ENCODE assay signal across 14 cellular contexts in genomic region chr10:43188702-43189101, GRCh38. TPM values are rescaled to one million over a fixed set of nuclear protein-coding genes. Genes with fewer than 3 reads are reported as not detected.
A peak's percentile ranks its signal among the peaks of the same experiment; 100 is the strongest.
DNase-seq lines count a peak whose midpoint lies in the region; TF ChIP-seq lines count a peak whose summit lies in the region.
"Had no signal": no experiment of that assay in that cellular context is flagged by ENCODE, and none has a peak within 500 bp of the region (broad histone marks: within the 10 kb centered on the region; RNA-seq: fewer than 3 reads in every experiment).

No MANE protein-coding gene starts in this region.

- no peaks in the 10 kb centered on the region for H4K20me1 ChIP-seq in hepatocyte (ENCODE audit: insufficient read depth, poor library complexity, severe bottlenecking)

- DNase-seq in AG04449 (ENCODE audit: low read depth, low spot score) (peak; percentile 17), AG10803 (ENCODE audit: low read depth) (peak; percentile 93), cardiac fibroblast (ENCODE audit: low read depth in 2 of 2) (peak; percentile 44 to 70), fibroblast of villous mesenchyme (ENCODE audit: low read depth) (peak; percentile 44), hepatocyte (ENCODE audit: low spot score) (no peak), SKM-1 (lab: John Stamatoyannopoulos, UW; ENCODE audit: unreplicated experiment) (no peak), occipital lobe (lab: John Stamatoyannopoulos, UW) (no peak)
- DNase-seq: C1 segment of cervical spinal cord, DMS53, NCI-H1092, NCI-H2227 treated with DMSO at 0.1 percent for 48 hours, NCI-H526 treated with DMSO at 0.1 percent for 48 hours had no signal

- H3K36me3 ChIP-seq in hepatocyte (replicated peaks; ENCODE audit: insufficient read depth, low read depth) = no peaks in the 10 kb centered on the region
- H3K36me3 ChIP-seq: SJSA1 had no signal

- H3K4me3 ChIP-seq in AG04449 (ENCODE audit: low read depth, low read length) = no peak overlapping the region
- no peak overlapping the region for H3K4me3 ChIP-seq in AG10803 (ENCODE audit: low read length)
- H3K4me3 ChIP-seq in cardiac fibroblast (replicated peaks in 1 of 2; ENCODE audit: low read depth in 2 of 2, low read length in 2 of 2) = no peak overlapping the region
- no peak overlapping the region for H3K4me3 ChIP-seq in fibroblast of villous mesenchyme (ENCODE audit: low read depth, low read length)
- no peak overlapping the region for H3K4me3 ChIP-seq in hepatocyte
- H3K4me3 ChIP-seq: SJSA1 had no signal

- no peak for TF ChIP-seq CTCF in AG04449 (IDR thresholded peaks at IDR 0.05; ENCODE audit: insufficient read depth, low read length, missing control alignments)
- TF ChIP-seq CTCF in AG10803 (conservative IDR thresholded peaks at IDR 0.05; ENCODE audit: low read length) = no peak
- TF ChIP-seq CTCF in cardiac fibroblast (IDR thresholded peaks at IDR 0.05; ENCODE audit: low read depth, low read length) = no peak
- no peak for TF ChIP-seq CTCF in fibroblast of villous mesenchyme (IDR thresholded peaks at IDR 0.05; ENCODE audit: insufficient read depth, low read depth, low read length)
- TF ChIP-seq CTCF in hepatocyte (IDR thresholded peaks at IDR 0.05; ENCODE audit: poor library complexity) = no peak

- H3K27me3 ChIP-seq in hepatocyte = no peaks in the 10 kb centered on the region
- H3K27me3 ChIP-seq: SJSA1 had no signal

- WGBS in hepatocyte (ENCODE audit: low lambda C conversion rate, missing lambda C conversion rate) = 93% methylated on average over 1 of the region's 1 CpG

- CTCF ChIA-PET in AG04449 (lab: Yijun Ruan, JAX) = interaction anchor here (1.1 to 7.3 kb wide), 2 partner anchors 15 to 50 kb away, joined by 3 to 83 read pairs; no protein-coding TSS in a partner anchor

- no peaks in the 10 kb centered on the region for H3K4me1 ChIP-seq in hepatocyte (ENCODE audit: insufficient read depth)
- H3K4me1 ChIP-seq: SJSA1 had no signal

- no peak overlapping the region for H2AFZ ChIP-seq in hepatocyte

- no peaks in the 10 kb centered on the region for H3K9me3 ChIP-seq in hepatocyte (ENCODE audit: low read depth)
- H3K9me3 ChIP-seq: SJSA1 had no signal

- H3K4me2 ChIP-seq in hepatocyte = no peak overlapping the region

- H3K9me2 ChIP-seq in hepatocyte (replicated peaks; ENCODE audit: insufficient read depth) = no peaks in the 10 kb centered on the region

- no peaks in the 10 kb centered on the region for H3K79me2 ChIP-seq in hepatocyte

- H3K27ac ChIP-seq in hepatocyte = no peak overlapping the region
- H3K27ac ChIP-seq: RWPE1, SJSA1 had no signal

- POLR2A ChIA-PET in AG04449 (lab: Yijun Ruan, JAX) = no interaction called here

RNA-seq across cellular contexts. Expression of gene CSGALNACT2, which starts 50.5 kb away (rescaled TPM):
- total RNA-seq in fibroblast of villous mesenchyme (13.2 and 17.3 TPM in 2 replicates), hepatocyte (13.9 and 15.2 TPM in 2 replicates), occipital lobe (68.3 TPM)
- polyA plus RNA-seq in hepatocyte = 7.7 and 8.9 TPM in 2 replicates

Comparison
In these comparisons a context has a peak if more than half of its experiments do, and no peak if none do; other contexts are left out.
1. DNase-seq: peak in AG04449 (single experiment), AG10803 (single experiment), cardiac fibroblast (2 of 2) and fibroblast of villous mesenchyme (single experiment); none in hepatocyte (single experiment), SKM-1 (single experiment) and occipital lobe (single experiment).